In the genomic region with DNA sequence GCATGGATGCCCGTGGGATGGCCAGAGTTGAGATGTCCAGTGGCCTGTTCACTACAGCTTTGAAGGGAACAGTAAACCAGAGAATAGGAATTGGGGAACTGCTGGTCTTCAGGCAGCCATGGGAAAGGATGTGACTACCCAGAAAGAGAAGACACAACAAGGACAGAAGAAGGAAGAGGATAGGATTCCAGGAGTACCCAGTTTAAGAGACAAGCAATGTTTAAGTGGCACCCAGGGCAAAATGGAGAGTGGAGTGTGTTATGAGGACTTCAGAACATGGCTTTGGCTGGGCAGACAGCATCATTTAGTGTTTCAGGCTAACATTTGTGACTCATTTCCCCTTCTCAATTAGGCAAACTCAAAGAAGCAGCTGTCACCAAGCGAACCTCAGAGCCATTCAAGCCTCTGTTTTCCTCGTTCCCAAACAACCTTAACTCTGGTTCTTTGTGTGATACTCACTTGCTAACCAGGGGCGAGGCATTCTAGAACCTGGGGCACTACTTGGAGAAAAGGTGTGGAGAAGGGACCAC, we compare ENCODE assay signal across 25 cellular contexts. TPM values are rescaled to one million over a fixed set of nuclear protein-coding genes. Genes with fewer than 3 reads are reported as not detected.
DNase-seq lines count a peak whose midpoint lies in the region; ATAC-seq and TF ChIP-seq lines count a peak whose summit lies in the region.
"Had no signal": no experiment of that assay in that cellular context is flagged by ENCODE, and none has a peak within 500 bp of the region (broad histone marks: within the 10 kb centered on the region; RNA-seq: fewer than 3 reads in every experiment).

No MANE protein-coding gene starts in this region.

- TF ChIP-seq CTCF in osteocyte (IDR thresholded peaks at IDR 0.05) = no peak
- TF ChIP-seq CTCF in CD14-positive monocyte (IDR thresholded peaks at IDR 0.05) = no peak

- H3K4me1 ChIP-seq in CD8-positive, alpha-beta memory T cell (ENCODE audit: insufficient read depth, low read length) = no peaks in the 10 kb centered on the region
- H3K4me1 ChIP-seq: A549 had no signal

- ATAC-seq in GM18909 (IDR thresholded peaks at IDR 0.05; ENCODE audit: poor library complexity, unreplicated experiment) = no peak
- ATAC-seq: A549, gastrocnemius medialis, HepG2 had no signal

- POLR2A ChIA-PET in CD8-positive, alpha-beta memory T cell (lab: Charles Lee) = no interaction called here

- H3K36me3 Mint-ChIP-seq in osteocyte (ENCODE audit: unreplicated experiment) = no peaks in the 10 kb centered on the region
- no peaks in the 10 kb centered on the region for H3K36me3 Mint-ChIP-seq in CD14-positive monocyte
- H3K36me3 Mint-ChIP-seq in CD8-positive, alpha-beta memory T cell = no peaks in the 10 kb centered on the region

- CTCF ChIA-PET in CD8-positive, alpha-beta memory T cell (lab: Charles Lee) = no interaction called here

- H3K27me3 Mint-ChIP-seq in osteocyte (ENCODE audit: unreplicated experiment) (no peaks in the 10 kb centered on the region), CD14-positive monocyte (ENCODE audit: low read depth in 3 of 3) (peaks cover 0 to 1% (median 0%) of the 10 kb centered on the region in 3 donors)
- peaks cover 14 to 41% of the 10 kb centered on the region in 2 donors for H3K27me3 Mint-ChIP-seq in CD8-positive, alpha-beta memory T cell

- H3K4me3 Mint-ChIP-seq in osteocyte (ENCODE audit: unreplicated experiment) (no peak overlapping the region), CD14-positive monocyte (no peak overlapping the region)
- H3K4me3 Mint-ChIP-seq in CD8-positive, alpha-beta memory T cell = no peak overlapping the region
- H3K4me3 Mint-ChIP-seq: activated T-cell treated with anti-CD3 and anti-CD28 coated beads, Interleukin-2, amount 50 U/mL, for 24 hours; naive B cell had no signal

- intact Hi-C loops in CD14-positive monocyte (cut with micrococcal nuclease) = loop anchor here in 1 of 2 donors (5.0 kb wide), 1 partner anchor 36 kb away; no protein-coding TSS in a partner anchor

- DNase-seq in AML-193 (lab: John Stamatoyannopoulos, UW) (peak; percentile 36 to 49), Kasumi-1 (lab: John Stamatoyannopoulos, UW) (peak; percentile 16 to 22), RPMI7951 (ENCODE audit: low read depth) (peak; percentile 12), glomerular endothelial cell (ENCODE audit: extremely low read depth, low read depth, low spot score) (peak; percentile 64), osteocyte (ENCODE audit: extremely low spot score, unreplicated experiment) (no peak), CD14-positive monocyte (ENCODE audit: low spot score) (no peak)
- DNase-seq in CD8-positive, alpha-beta memory T cell = no peak
- DNase-seq: activated CD4-positive, alpha-beta T cell treated with anti-CD3 and anti-CD28 coated beads for 1 hour; activated naive CD4-positive, alpha-beta T cell treated with Interleukin-2 at 50 U/mL for 16 hours; activated T-cell treated with anti-CD3 and anti-CD28 coated beads, Interleukin-2, amount 50 U/mL, for 24 hours; caudate nucleus; DMS153; dorsolateral prefrontal cortex; erythroblast; gastrocnemius medialis; kidney; MM.1S; naive B cell; NCI-H1930 had no signal

- H3K4me3 ChIP-seq in CD8-positive, alpha-beta memory T cell (ENCODE audit: low read length) = no peak overlapping the region
- H3K4me3 ChIP-seq: A549, dorsolateral prefrontal cortex, gastrocnemius medialis, right atrium auricular region had no signal

- H3K9me3 ChIP-seq in CD8-positive, alpha-beta memory T cell (ENCODE audit: low read length) = no peaks in the 10 kb centered on the region
- H3K9me3 ChIP-seq: gastrocnemius medialis had no signal

- H3K36me3 ChIP-seq in CD8-positive, alpha-beta memory T cell (ENCODE audit: insufficient read depth, low read length) = no peaks in the 10 kb centered on the region
- H3K36me3 ChIP-seq: gastrocnemius medialis, right atrium auricular region had no signal

- H3K27ac ChIP-seq in CD8-positive, alpha-beta memory T cell (ENCODE audit: low read depth, low read length) = no peak overlapping the region
- H3K27ac ChIP-seq: A549, C4-2B, dorsolateral prefrontal cortex had no signal

- H3K9me3 Mint-ChIP-seq in osteocyte (ENCODE audit: unreplicated experiment) = no peaks in the 10 kb centered on the region
- peaks cover 0 to 2% (median 0%) of the 10 kb centered on the region in 7 donors for H3K9me3 Mint-ChIP-seq in CD14-positive monocyte
- H3K9me3 Mint-ChIP-seq in CD8-positive, alpha-beta memory T cell = no peaks in the 10 kb centered on the region

- H3K27me3 ChIP-seq in CD8-positive, alpha-beta memory T cell (ENCODE audit: insufficient read depth, low read length, poor library complexity, severe bottlenecking) = no peaks in the 10 kb centered on the region
- H3K27me3 ChIP-seq: dorsolateral prefrontal cortex, gastrocnemius medialis, right atrium auricular region had no signal

- H3K4me1 Mint-ChIP-seq in osteocyte (ENCODE audit: unreplicated experiment) (peaks cover 2% of the 10 kb centered on the region), CD14-positive monocyte (peaks cover 16% of the 10 kb centered on the region)
- H3K4me1 Mint-ChIP-seq in CD8-positive, alpha-beta memory T cell = peaks cover 2 to 11% (median 4%) of the 10 kb centered on the region in 3 donors

- H3K27ac Mint-ChIP-seq in osteocyte (ENCODE audit: unreplicated experiment) = no peak overlapping the region
- H3K27ac Mint-ChIP-seq in CD14-positive monocyte = no peak overlapping the region
- no peak overlapping the region for H3K27ac Mint-ChIP-seq in CD8-positive, alpha-beta memory T cell
- H3K27ac Mint-ChIP-seq: activated T-cell treated with anti-CD3 and anti-CD28 coated beads, Interleukin-2, amount 50 U/mL, for 24 hours; naive B cell had no signal

RNA-seq across cellular contexts. Expression of gene FAM124B, which starts 4.0 kb away (rescaled TPM):
- not detected in 2 replicates for total RNA-seq in RPMI7951 (2014; rRNA removed; shearing (Covaris generic))
- total RNA-seq in glomerular endothelial cell (50.3 and 156 TPM in 2 replicates), osteocyte (not detected in 2 replicates)
- polyA plus RNA-seq in CD14-positive monocyte = 1 to 10 TPM; 2.0 to 2.1 TPM
- total RNA-seq in CD8-positive, alpha-beta memory T cell = not detected
- not detected for polyA plus RNA-seq in CD8-positive, alpha-beta memory T cell
- total RNA-seq: HepG2, NCI-H460 had no signal
- polyA plus RNA-seq: A549, HepG2 had no signal

Comparison
In these comparisons a context has a peak if more than half of its experiments do, and no peak if none do; other contexts are left out.
1. DNase-seq: peak in AML-193 (2 of 2), Kasumi-1 (2 of 2), RPMI7951 (single experiment) and glomerular endothelial cell (single experiment); none in osteocyte (single experiment), CD14-positive monocyte (single experiment) and CD8-positive, alpha-beta memory T cell (0 of 5).
2. RNA of gene FAM124B, which starts 4.0 kb away (total RNA-seq): 50.3 to 156 TPM in glomerular endothelial cell; not detected in CD8-positive, alpha-beta memory T cell, not detected in RPMI7951 and not detected in osteocyte; every median in the first group is over 10 times any median in the second.